In genomic region chr16:4393243-4393606, GRCh38 we compare ENCODE assay signal across 10 cellular contexts. TPM values are rescaled to one million over a fixed set of nuclear protein-coding genes. Genes with fewer than 3 reads are reported as not detected.
A peak's percentile ranks its signal among the peaks of the same experiment; 100 is the strongest.
DNase-seq lines count a peak whose midpoint lies in the region; ATAC-seq and TF ChIP-seq lines count a peak whose summit lies in the region.
"Had no signal": no experiment of that assay in that cellular context is flagged by ENCODE, and none has a peak within 500 bp of the region (broad histone marks: within the 10 kb centered on the region; RNA-seq: fewer than 3 reads in every experiment).

No MANE protein-coding gene starts in this region.

- H3K36me3 Mint-ChIP-seq in activated CD4-positive, alpha-beta T cell treated with anti-CD3 and anti-CD28 coated beads for 36 hours (ENCODE audit: low read depth), result peaks cover 14% of the 10 kb centered on the region

- POLR2A ChIA-PET in activated CD4-positive, alpha-beta T cell treated with anti-CD3 and anti-CD28 coated beads for 36 hours (lab: Charles Lee), result no interaction called here

- no peaks in the 10 kb centered on the region for H3K4me1 Mint-ChIP-seq in activated CD4-positive, alpha-beta T cell treated with anti-CD3 and anti-CD28 coated beads for 36 hours

- H3K4me3 ChIP-seq in RWPE2 (ENCODE audit: severe bottlenecking), result no peak overlapping the region
- H3K4me3 ChIP-seq in gastroesophageal sphincter, result no peak overlapping the region
- no peak overlapping the region for H3K4me3 ChIP-seq in ovary
- H3K4me3 ChIP-seq: K562 had no signal

- H3K9me3 Mint-ChIP-seq in activated CD4-positive, alpha-beta T cell treated with anti-CD3 and anti-CD28 coated beads for 36 hours (ENCODE audit: low read depth), result no peaks in the 10 kb centered on the region

- intact Hi-C loops in ovary (cut with DNase I), result loop anchor here in 1 of 4 donors (5.0 kb wide), 1 partner anchor 181 kb away; no protein-coding TSS in a partner anchor
- intact Hi-C loops in activated CD4-positive, alpha-beta T cell treated with anti-CD3 and anti-CD28 coated beads for 36 hours (cut with DNase I, micrococcal nuclease), result no loop called here

- CTCF ChIA-PET in activated CD4-positive, alpha-beta T cell treated with anti-CD3 and anti-CD28 coated beads for 36 hours (lab: Charles Lee), result interaction anchor here (0.5 to 2.1 kb wide), 4 partner anchors 10 to 147 kb away, joined by 3 to 17 read pairs (median 3); no protein-coding TSS in a partner anchor

- 71% methylated on average over 2 of the region's 6 CpGs; no CpG with 5 or more reads in 1 of the 2 donors for WGBS in gastroesophageal sphincter (ENCODE audit: low coverage in 1 of 2), 2 donors
- 38 to 47% (median 42%) methylated on average over 3 to 6 of the region's 6 CpGs for WGBS in ovary, 3 donors

- ATAC-seq in RWPE2 (ENCODE audit: low read depth) (peak; percentile 59), gastroesophageal sphincter (no peak)
- ATAC-seq in activated CD4-positive, alpha-beta T cell treated with anti-CD3 and anti-CD28 coated beads for 36 hours, result no peak
- ATAC-seq: K562 had no signal

- no peak for TF ChIP-seq POLR2A in gastroesophageal sphincter (IDR thresholded peaks at IDR 0.05)
- no peak for TF ChIP-seq POLR2A in ovary (IDR thresholded peaks at IDR 0.05)

- H3K4me3 Mint-ChIP-seq in activated CD4-positive, alpha-beta T cell treated with anti-CD3 and anti-CD28 coated beads for 36 hours, result no peak overlapping the region

- H3K27ac Mint-ChIP-seq in activated CD4-positive, alpha-beta T cell treated with anti-CD3 and anti-CD28 coated beads for 36 hours, result no peak overlapping the region

- H3K4me1 ChIP-seq in RWPE2 (ENCODE audit: insufficient read depth, poor library complexity, severe bottlenecking), result peaks cover 17% of the 10 kb centered on the region
- peaks cover 0 to 44% (median 12%) of the 10 kb centered on the region in 3 donors for H3K4me1 ChIP-seq in gastroesophageal sphincter
- peaks cover 12% of the 10 kb centered on the region for H3K4me1 ChIP-seq in ovary (ENCODE audit: insufficient read depth)

- H3K36me3 ChIP-seq in RWPE2 (ENCODE audit: low read depth), result peaks cover 8% of the 10 kb centered on the region; the same call in 1 of the 2 replicates
- peaks cover 0 to 68% of the 10 kb centered on the region in 2 donors for H3K36me3 ChIP-seq in gastroesophageal sphincter
- H3K36me3 ChIP-seq in ovary, result no peaks in the 10 kb centered on the region

- TF ChIP-seq CTCF in RWPE2 (IDR thresholded peaks at IDR 0.05; ENCODE audit: poor library complexity, severe bottlenecking) (no peak), gastroesophageal sphincter (IDR thresholded peaks at IDR 0.05) (no peak), ovary (IDR thresholded peaks at IDR 0.05) (no peak)

- no peaks in the 10 kb centered on the region for H3K27me3 Mint-ChIP-seq in activated CD4-positive, alpha-beta T cell treated with anti-CD3 and anti-CD28 coated beads for 36 hours

- no peak for TF ChIP-seq EP300 in gastroesophageal sphincter (IDR thresholded peaks at IDR 0.05)
- TF ChIP-seq EP300 in ovary (IDR thresholded peaks at IDR 0.05), result no peak

- H3K27ac ChIP-seq in RWPE2 (ENCODE audit: poor library complexity, severe bottlenecking) (peak overlapping the region; percentile 83), gastroesophageal sphincter (peak overlapping the region in 3 of 4 donors; percentile 55 to 68 (median 65)), ovary (peak overlapping the region; percentile 23 to 62)

- no peaks in the 10 kb centered on the region for H3K9me3 ChIP-seq in RWPE2 (ENCODE audit: severe bottlenecking)
- no peaks in the 10 kb centered on the region for H3K9me3 ChIP-seq in gastroesophageal sphincter
- no peaks in the 10 kb centered on the region for H3K9me3 ChIP-seq in ovary

- H3K27me3 ChIP-seq in RWPE2 (ENCODE audit: insufficient read depth, poor library complexity, severe bottlenecking), result no peaks in the 10 kb centered on the region
- H3K27me3 ChIP-seq in gastroesophageal sphincter, result no peaks in the 10 kb centered on the region
- H3K27me3 ChIP-seq in ovary, result no peaks in the 10 kb centered on the region

- peak; percentile 56 for DNase-seq in AG08396 (ENCODE audit: low spot score)
- no peak for DNase-seq in RWPE2 (ENCODE audit: low spot score)
- no peak for DNase-seq in ovary
- DNase-seq in NCI-H1930 (lab: John Stamatoyannopoulos, UW), result no peak
- no peak for DNase-seq in HUDEP-2 (lab: John Stamatoyannopoulos, UW; ENCODE audit: unreplicated experiment in 76 of 76)
- no peak for DNase-seq in activated CD4-positive, alpha-beta T cell treated with anti-CD3 and anti-CD28 coated beads for 36 hours
- no peak for DNase-seq in 8988T
- DNase-seq: activated T-cell treated with anti-CD3 and anti-CD28 coated beads, Interleukin-2, amount 50 U/mL, for 48 hours had no signal

RNA-seq across cellular contexts. Expression of gene VASN, which starts 21.6 kb away (rescaled TPM):
- total RNA-seq in gastroesophageal sphincter (10 to 100 TPM in 3 of 4 donors, 1 to 10 TPM in 1; 6.8 to 35.8 (median 19.9) TPM), ovary (10 to 100 TPM; 19.8 to 49.5 (median 43.5) TPM)
- 10 to 100 TPM in 1 of 2 donors, 1 to 10 TPM in 1; 2.4 to 47.6 TPM for polyA plus RNA-seq in ovary
- total RNA-seq in activated CD4-positive, alpha-beta T cell treated with anti-CD3 and anti-CD28 coated beads for 36 hours, result not detected

RNA-seq across cellular contexts. Expression of gene CORO7, which starts 23.2 kb away (rescaled TPM):
- 10 to 100 TPM; 11.0 to 38.9 (median 17.8) TPM for total RNA-seq in gastroesophageal sphincter
- 10 to 100 TPM in 6 of 7 donors, 1 to 10 TPM in 1; 7.6 to 29.5 (median 19.5) TPM for total RNA-seq in ovary
- polyA plus RNA-seq in ovary, result 1 to 10 TPM; 1.3 to 9.7 TPM
- 10 to 100 TPM; 65.0 to 67.1 TPM for total RNA-seq in activated CD4-positive, alpha-beta T cell treated with anti-CD3 and anti-CD28 coated beads for 36 hours

RNA-seq across cellular contexts. Expression of gene DNAJA3, which starts 32.4 kb away (rescaled TPM):
- total RNA-seq in gastroesophageal sphincter (10 to 100 TPM; 39.6 to 55.6 (median 43.9) TPM), ovary (10 to 100 TPM; 32.5 to 47.0 (median 39.0) TPM)
- 10 to 100 TPM; 26.4 to 35.0 TPM for polyA plus RNA-seq in ovary
- 100 to 1,000 TPM in 1 of 2 experiments, 10 to 100 TPM in 1; 93.9 to 102 TPM for total RNA-seq in activated CD4-positive, alpha-beta T cell treated with anti-CD3 and anti-CD28 coated beads for 36 hours

RNA-seq across cellular contexts. Expression of gene PAM16, which starts 42.1 kb away (rescaled TPM):
- total RNA-seq in gastroesophageal sphincter (10 to 100 TPM; 26.0 to 37.3 (median 34.7) TPM), ovary (10 to 100 TPM; 24.0 to 47.2 (median 35.7) TPM)
- 10 to 100 TPM; 18.5 to 42.2 TPM for polyA plus RNA-seq in ovary
- total RNA-seq in activated CD4-positive, alpha-beta T cell treated with anti-CD3 and anti-CD28 coated beads for 36 hours, result 10 to 100 TPM; 62.8 to 67.8 TPM

Comparison
In these comparisons a context has a peak if more than half of its experiments do, and no peak if none do; other contexts are left out.
1. RNA of gene VASN, which starts 21.6 kb away (total RNA-seq): 19.8 to 49.5 TPM in ovary and 6.8 to 35.8 TPM in gastroesophageal sphincter; not detected in activated CD4-positive, alpha-beta T cell treated with anti-CD3 and anti-CD28 coated beads for 36 hours; every median in the first group is over 4 times any median in the second.
2. Peak in every context shown above with its lines, with median percentiles within 50 percentile points of each other: H3K27ac ChIP-seq.